8 cellular contexts compared by ENCODE assay signal in the genomic region with DNA sequence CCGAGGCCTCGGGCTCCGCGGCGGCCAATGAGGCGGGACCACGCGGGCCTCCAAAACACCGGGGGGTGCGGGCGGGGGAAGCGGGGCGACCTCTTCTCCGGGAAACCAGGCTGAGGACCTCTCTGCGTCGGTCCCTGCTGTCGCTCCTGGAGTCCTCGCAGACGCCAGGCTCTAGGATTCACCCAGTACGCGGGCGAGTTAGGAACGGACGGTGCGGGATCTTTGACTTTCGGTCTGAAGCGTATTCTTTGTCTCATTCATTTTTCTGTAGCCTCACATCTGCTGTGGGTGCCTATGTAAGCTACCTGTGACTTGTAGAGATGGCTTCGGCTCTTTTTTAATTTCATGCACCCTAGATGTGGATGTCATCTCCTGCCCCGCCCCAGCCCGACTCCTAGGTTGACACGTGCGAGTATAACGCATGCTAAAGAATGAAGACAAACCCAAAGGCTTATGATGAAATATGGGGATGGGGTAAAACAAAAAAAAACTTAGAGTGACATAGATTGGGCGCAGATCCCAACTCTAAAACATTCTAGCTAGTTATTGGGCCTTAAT. TPM values are rescaled to one million over a fixed set of nuclear protein-coding genes. Genes with fewer than 3 reads are reported as not detected.
DNase-seq lines count a peak whose midpoint lies in the region; ATAC-seq and TF ChIP-seq lines count a peak whose summit lies in the region.

No MANE protein-coding gene starts in this region.

- POLR2A ChIA-PET in IMR-90 (lab: Charles Lee; ENCODE audit: unreplicated experiment): no interaction called here

- TF ChIP-seq POLR2A in IMR-90 (IDR thresholded peaks at IDR 0.05; ENCODE audit: low read depth, low read length): no peak

- no peaks in the 10 kb centered on the region for H3K9me3 Mint-ChIP-seq in immature natural killer cell
- H3K9me3 Mint-ChIP-seq in stimulated activated naive B cell treated with anti-CD40 and anti-IgM and Interleukin-4, amounts not matched to agents 10 μg/mL and 1 μg/mL and 100 μg/mL, for 72 hours: peaks cover 0 to 3% of the 10 kb centered on the region in 2 donors

- peak overlapping the region; percentile 70 for H3K4me3 ChIP-seq in IMR-90 (ENCODE audit: insufficient read depth, low read depth, low read length)

- no peaks in the 10 kb centered on the region for H3K79me1 ChIP-seq in IMR-90 (ENCODE audit: low read depth in 1 of 2, low read length in 2 of 2)

- H3K27ac ChIP-seq in C4-2B (peak overlapping the region; percentile 33), IMR-90 (ENCODE audit: insufficient read depth, low read length) (no peak overlapping the region)

- dilution Hi-C loops in IMR-90 (cut with HindIII; ENCODE audit: low sequenced_read_pairs, unreplicated experiment): no loop called here

- H3K27ac Mint-ChIP-seq in immature natural killer cell: peak overlapping the region; percentile 34 to 86 (median 80)
- peak overlapping the region; percentile 96 for H3K27ac Mint-ChIP-seq in stimulated activated naive B cell treated with anti-CD40 and anti-IgM and Interleukin-4, amounts not matched to agents 10 μg/mL and 1 μg/mL and 100 μg/mL, for 72 hours

- no peak for TF ChIP-seq CTCF in C4-2B (conservative IDR thresholded peaks at IDR 0.05)
- no peak for TF ChIP-seq CTCF in IMR-90 (conservative IDR thresholded peaks at IDR 0.05; ENCODE audit: low read depth, low read length)
- no peak for TF ChIP-seq CTCF in GM13976 (IDR thresholded peaks at IDR 0.05; ENCODE audit: borderline replicate concordance, control extremely low read depth, extremely low read depth, insufficient read depth, missing control alignments)

- CTCF ChIA-PET in IMR-90 (lab: Yijun Ruan, JAX): interaction anchor here (0.6 kb wide), 1 partner anchor 189 kb away, joined by 8 read pairs; no protein-coding TSS in a partner anchor

- peak overlapping the region; percentile 72 for H3K9ac ChIP-seq in IMR-90 (ENCODE audit: low read depth, low read length)

- H3K4me1 Mint-ChIP-seq in immature natural killer cell: peaks cover 21 to 27% of the 10 kb centered on the region in 2 donors
- peaks cover 37 to 49% of the 10 kb centered on the region in 2 donors for H3K4me1 Mint-ChIP-seq in stimulated activated naive B cell treated with anti-CD40 and anti-IgM and Interleukin-4, amounts not matched to agents 10 μg/mL and 1 μg/mL and 100 μg/mL, for 72 hours

- H3K4ac ChIP-seq in IMR-90 (ENCODE audit: low read depth, low read length): no peak overlapping the region

- H4K5ac ChIP-seq in IMR-90 (ENCODE audit: low read depth, low read length): no peak overlapping the region

- no peak overlapping the region for H4K91ac ChIP-seq in IMR-90 (ENCODE audit: insufficient read depth, low read depth, low read length)

- no peaks in the 10 kb centered on the region; the same call in 1 of the 2 replicates for H3K4me1 ChIP-seq in IMR-90 (ENCODE audit: control insufficient read depth, insufficient read depth, low read length)

- no peaks in the 10 kb centered on the region for H3K36me3 ChIP-seq in IMR-90 (ENCODE audit: control insufficient read depth, insufficient read depth, low read length)

- no peak overlapping the region for H2AK9ac ChIP-seq in IMR-90 (replicated peaks; ENCODE audit: low read depth, low read length, poor library complexity)

- no peak overlapping the region for H4K8ac ChIP-seq in IMR-90 (ENCODE audit: low read depth in 2 of 2, low read length in 2 of 2)

- H4K20me1 ChIP-seq in IMR-90 (ENCODE audit: insufficient read depth, low read length): no peaks in the 10 kb centered on the region

- BruUV-seq in IMR-90 (replicated peaks; lab: Mats Ljungman, UMichigan): no TSS peak

- H3K27me3 ChIP-seq in IMR-90 (ENCODE audit: control insufficient read depth, insufficient read depth, low read length): peaks cover 5% of the 10 kb centered on the region

- H3K9me1 ChIP-seq in IMR-90 (ENCODE audit: insufficient read depth, low read length): no peaks in the 10 kb centered on the region

- ATAC-seq in GM19455 (IDR thresholded peaks at IDR 0.05; ENCODE audit: unreplicated experiment) (peak; percentile 12), IMR-90 (ENCODE audit: low read depth) (no peak)
- peak; percentile 8 to 15 for ATAC-seq in stimulated activated naive B cell treated with anti-CD40 and anti-IgM and Interleukin-4, amounts not matched to agents 10 μg/mL and 1 μg/mL and 100 μg/mL, for 72 hours (replicated peaks)

- no peak overlapping the region for H2BK120ac ChIP-seq in IMR-90 (ENCODE audit: low read depth, low read length)

- H2BK15ac ChIP-seq in IMR-90 (ENCODE audit: low read depth, low read length): no peak overlapping the region

- DNase-seq in IMR-90 (no peak), immature natural killer cell (no peak), GM13976 (ENCODE audit: low spot score) (no peak), GOT3 (lab: John Stamatoyannopoulos, UW) (no peak)
- peak; percentile 28 for DNase-seq in activated T-helper 9 cell treated with anti-CD3 and anti-CD28 coated beads, Interleukin-2, amount 50 U/mL, for 16 hours (ENCODE audit: low read depth)
- DNase-seq in stimulated activated naive B cell treated with anti-CD40 and anti-IgM and Interleukin-4, amounts not matched to agents 10 μg/mL and 1 μg/mL and 100 μg/mL, for 72 hours: no peak

- in situ Hi-C loops in IMR-90 (cut with MboI; ENCODE audit: low sequenced_read_pairs): no loop called here
- in situ Hi-C loops in GM13976 (cut with MboI; ENCODE audit: low sequenced_read_pairs, unreplicated experiment): no loop called here

- H3K56ac ChIP-seq in IMR-90 (ENCODE audit: extremely low read depth, insufficient read depth, low read length): no peak overlapping the region

- H3K36me3 Mint-ChIP-seq in immature natural killer cell: no peaks in the 10 kb centered on the region
- H3K36me3 Mint-ChIP-seq in stimulated activated naive B cell treated with anti-CD40 and anti-IgM and Interleukin-4, amounts not matched to agents 10 μg/mL and 1 μg/mL and 100 μg/mL, for 72 hours: peaks cover 0 to 3% of the 10 kb centered on the region in 2 donors

- H3K14ac ChIP-seq in IMR-90 (replicated peaks; ENCODE audit: low read depth, low read length): no peak overlapping the region

- no peaks in the 10 kb centered on the region for H3K9me3 ChIP-seq in IMR-90 (ENCODE audit: control insufficient read depth, insufficient read depth, low read length)

- 0 out of 2 replicates have a peak overlapping the region, but pooled peaks have one; percentile 18 for H3K23ac ChIP-seq in IMR-90 (ENCODE audit: low read depth, low read length)

- H3K18ac ChIP-seq in IMR-90 (ENCODE audit: low read depth, low read length): no peak overlapping the region

- H3K4me3 Mint-ChIP-seq in immature natural killer cell: peak overlapping the region; percentile 82 to 98 (median 94)
- H3K4me3 Mint-ChIP-seq in stimulated activated naive B cell treated with anti-CD40 and anti-IgM and Interleukin-4, amounts not matched to agents 10 μg/mL and 1 μg/mL and 100 μg/mL, for 72 hours: peak overlapping the region; percentile 85 to 88

- no peak overlapping the region for H2BK5ac ChIP-seq in IMR-90 (ENCODE audit: low read depth, low read length, poor library complexity, severe bottlenecking)

- peak overlapping the region; percentile 93 for H2AFZ ChIP-seq in IMR-90 (replicated peaks; ENCODE audit: low read length, poor library complexity)

- H2AK5ac ChIP-seq in IMR-90 (ENCODE audit: low read depth, low read length): no peak overlapping the region

- 0% methylated on average over 22 of the region's 34 CpGs; no CpG with 5 or more reads in 1 of the 2 experiments for WGBS in IMR-90 (ENCODE audit: extremely low coverage in 2 of 2, insufficient read length in 1 of 2), 2 experiments

- no peak for TF ChIP-seq RAD21 in IMR-90 (IDR thresholded peaks at IDR 0.05; ENCODE audit: low read length)

- intact Hi-C loops in IMR-90 (cut with micrococcal nuclease): loop anchor here (2.0 to 5.0 kb wide), 3 partner anchors 139 to 240 kb away; a partner anchor contains a TSS

- no peak overlapping the region for H2BK20ac ChIP-seq in IMR-90 (ENCODE audit: low read depth, low read length)

- H3K27me3 Mint-ChIP-seq in immature natural killer cell (ENCODE audit: low read depth in 3 of 3): peaks cover 2 to 3% (median 3%) of the 10 kb centered on the region in 3 donors
- H3K27me3 Mint-ChIP-seq in stimulated activated naive B cell treated with anti-CD40 and anti-IgM and Interleukin-4, amounts not matched to agents 10 μg/mL and 1 μg/mL and 100 μg/mL, for 72 hours: no peaks in the 10 kb centered on the region

- peak overlapping the region; percentile 70 for H3K4me2 ChIP-seq in IMR-90 (ENCODE audit: low read depth, low read length)

TF ChIP-seq in IMR-90, 13 proteins besides CTCF, POLR2A, EP300 and RAD21 (continues in another document):
- TF ChIP-seq SMC3 (IDR thresholded peaks at IDR 0.05; ENCODE audit: low read depth, low read length) (no peak), FOS (IDR thresholded peaks at IDR 0.05; ENCODE audit: low read depth, low read length) (no peak), CEBPB (IDR thresholded peaks at IDR 0.05; ENCODE audit: low read depth, low read length) (no peak), NFE2L2 (IDR thresholded peaks at IDR 0.05; ENCODE audit: low read depth, low read length) (no peak), CHD1 (IDR thresholded peaks at IDR 0.05; ENCODE audit: low read depth, low read length) (no peak), RCOR1 (IDR thresholded peaks at IDR 0.05; ENCODE audit: insufficient replicate concordance, low read length) (no peak), MAFK (IDR thresholded peaks at IDR 0.05; ENCODE audit: low read depth, low read length) (no peak), MXI1 (IDR thresholded peaks at IDR 0.05; ENCODE audit: borderline replicate concordance, low read depth, low read length) (0 out of 2 replicates have a peak, but pooled peaks have one; percentile 49)
- TF ChIP-seq, protein P1, sequence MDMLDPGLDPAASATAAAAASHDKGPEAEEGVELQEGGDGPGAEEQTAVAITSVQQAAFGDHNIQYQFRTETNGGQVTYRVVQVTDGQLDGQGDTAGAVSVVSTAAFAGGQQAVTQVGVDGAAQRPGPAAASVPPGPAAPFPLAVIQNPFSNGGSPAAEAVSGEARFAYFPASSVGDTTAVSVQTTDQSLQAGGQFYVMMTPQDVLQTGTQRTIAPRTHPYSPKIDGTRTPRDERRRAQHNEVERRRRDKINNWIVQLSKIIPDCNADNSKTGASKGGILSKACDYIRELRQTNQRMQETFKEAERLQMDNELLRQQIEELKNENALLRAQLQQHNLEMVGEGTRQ (IDR thresholded peaks at IDR 0.05; ENCODE audit: low read depth, low read length): no peak

RNA-seq across cellular contexts. Expression of a gene that starts 0.5 kb away (rescaled TPM):
- 0.54 and 1.7 TPM in 2 replicates for total RNA-seq in IMR-90 (2012; rRNA removed)
- 0.52 and 0.60 TPM in 2 replicates for polyA plus RNA-seq in IMR-90 (2012; rRNA removed)
- 0.23 TPM in 2 replicates for polyA plus RNA-seq in IMR-90 (2012; cell fraction: cytosol; rRNA removed)
- polyA plus RNA-seq in IMR-90 (2012; cell fraction: nucleus; rRNA removed; ENCODE audit: low replicate concordance): 0.33 and 0.94 TPM in 2 replicates
- polyA plus RNA-seq in immature natural killer cell: 1 to 10 TPM; 2.0 to 2.1 (median 2.0) TPM
